7 cellular contexts compared by ENCODE assay signal in the genomic region with DNA sequence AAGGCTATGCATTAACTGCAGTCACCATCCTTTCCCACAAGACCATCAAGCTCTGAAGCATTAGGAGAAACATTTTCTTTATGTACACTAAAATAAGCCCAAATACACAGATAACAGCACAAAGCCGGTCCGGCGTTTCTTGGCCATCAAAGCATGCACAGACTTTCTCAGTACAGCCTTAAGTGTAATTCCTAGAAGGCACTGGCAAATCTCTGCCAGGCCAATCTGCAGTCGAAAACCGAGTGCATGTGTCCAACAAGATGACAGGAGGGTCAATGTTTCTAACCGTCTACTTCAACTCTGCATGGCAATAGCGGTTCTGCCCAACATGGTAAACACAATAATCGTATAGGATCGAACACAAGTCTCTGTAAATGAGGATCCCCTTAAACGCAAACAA. TPM values are rescaled to one million over a fixed set of nuclear protein-coding genes. Genes with fewer than 3 reads are reported as not detected.
DNase-seq lines count a peak whose midpoint lies in the region; ATAC-seq and TF ChIP-seq lines count a peak whose summit lies in the region.

No MANE protein-coding gene starts in this region.

- no peaks in the 10 kb centered on the region for H3K27me3 ChIP-seq in GM23248 (replicated peaks; ENCODE audit: insufficient read depth)
- H3K27me3 ChIP-seq in SJSA1 (replicated peaks) = no peaks in the 10 kb centered on the region
- no peaks in the 10 kb centered on the region for H3K27me3 ChIP-seq in esophagus (ENCODE audit: control insufficient read depth in 1 of 2, insufficient read depth in 2 of 2, low read length in 2 of 2)
- no peaks in the 10 kb centered on the region for H3K27me3 ChIP-seq in osteoblast (ENCODE audit: insufficient read depth, low read length)

- H2AFZ ChIP-seq in GM23248 = peak overlapping the region; percentile 95
- H2AFZ ChIP-seq in osteoblast (ENCODE audit: low read length) = peak overlapping the region; percentile 99

- H3K4me2 ChIP-seq in GM23248 (ENCODE audit: unreplicated experiment) (peak overlapping the region; percentile 94), osteoblast (ENCODE audit: insufficient read depth, low read length) (peak overlapping the region; percentile 100)

- no peak for ATAC-seq in GM21723 (IDR thresholded peaks at IDR 0.05; ENCODE audit: unreplicated experiment)

- H3K4me1 ChIP-seq in GM23248 (ENCODE audit: insufficient read depth) (peaks cover 9% of the 10 kb centered on the region; the same call in 1 of the 2 replicates), SJSA1 (replicated peaks) (0 out of 2 replicates have a peak, but pooled peaks cover 5% of the 10 kb centered on the region), esophagus (ENCODE audit: control insufficient read depth in 2 of 2, insufficient read depth in 2 of 2, low read length in 1 of 2) (no peaks in the 10 kb centered on the region), osteoblast (ENCODE audit: insufficient read depth, low read length) (peaks cover 10% of the 10 kb centered on the region)

- H3K4me3 ChIP-seq in GM23248 = peak overlapping the region; percentile 86
- H3K4me3 ChIP-seq in SJSA1 = peak overlapping the region; percentile 70
- H3K4me3 ChIP-seq in esophagus (ENCODE audit: low read depth in 1 of 2, low read length in 2 of 2) = peak overlapping the region; percentile 72 to 100
- peak overlapping the region; percentile 93 for H3K4me3 ChIP-seq in osteoblast (ENCODE audit: insufficient read depth, low read length)

- no peaks in the 10 kb centered on the region for H3K9me2 ChIP-seq in GM23248 (ENCODE audit: insufficient read depth)

- peak overlapping the region; percentile 89 for H3K9ac ChIP-seq in GM23248

- H3F3A ChIP-seq in GM23248 (ENCODE audit: insufficient read depth) = no peaks in the 10 kb centered on the region

- in situ Hi-C loops in GM23248 (cut with MboI) = no loop called here

- H3K27ac ChIP-seq in GM23248 = no peak overlapping the region
- H3K27ac ChIP-seq in SJSA1 = no peak overlapping the region
- H3K27ac ChIP-seq in esophagus (ENCODE audit: low read depth in 2 of 2, low read length in 1 of 2) = no peak overlapping the region
- no peak overlapping the region for H3K27ac ChIP-seq in osteoblast (ENCODE audit: low read depth, low read length)

- TF ChIP-seq CTCF in osteoblast (IDR thresholded peaks at IDR 0.05; ENCODE audit: extremely low read depth, low read depth, low read length) = no peak

- H3K9me3 ChIP-seq in GM23248 (ENCODE audit: low read depth) = no peaks in the 10 kb centered on the region
- H3K9me3 ChIP-seq in SJSA1 (replicated peaks) = no peaks in the 10 kb centered on the region
- no peaks in the 10 kb centered on the region for H3K9me3 ChIP-seq in esophagus (ENCODE audit: control insufficient read depth in 2 of 2, insufficient read depth in 1 of 2, low read depth in 1 of 2, low read length in 1 of 2)
- no peaks in the 10 kb centered on the region for H3K9me3 ChIP-seq in osteoblast (ENCODE audit: low read depth, low read length)

- H3K79me2 ChIP-seq in GM23248 (ENCODE audit: insufficient read depth) = peaks cover 51% of the 10 kb centered on the region
- peaks cover 24% of the 10 kb centered on the region for H3K79me2 ChIP-seq in osteoblast (ENCODE audit: insufficient read depth, low read length)

- WGBS in GM23248 (ENCODE audit: low coverage in 1 of 2, low lambda C conversion rate in 2 of 2, missing lambda C conversion rate in 2 of 2), 2 experiments = 2% methylated on average over 10 of the region's 10 CpGs
- 11 to 14% methylated on average over 10 of the region's 10 CpGs for WGBS in esophagus, 2 donors

- no peaks in the 10 kb centered on the region for H3K36me3 ChIP-seq in GM23248 (ENCODE audit: low read depth)
- H3K36me3 ChIP-seq in SJSA1 = peaks cover 4% of the 10 kb centered on the region
- no peaks in the 10 kb centered on the region for H3K36me3 ChIP-seq in esophagus (ENCODE audit: control insufficient read depth in 2 of 2, insufficient read depth in 2 of 2, low read length in 1 of 2)
- no peaks in the 10 kb centered on the region for H3K36me3 ChIP-seq in osteoblast (ENCODE audit: insufficient read depth, low read length)

- H4K20me1 ChIP-seq in GM23248 (ENCODE audit: insufficient read depth) = no peaks in the 10 kb centered on the region
- peaks cover 5% of the 10 kb centered on the region for H4K20me1 ChIP-seq in osteoblast (ENCODE audit: insufficient read depth, low read length)

- DNase-seq in GM23248 (peak; percentile 48), SJSA1 (ENCODE audit: low read depth in 1 of 2, low spot score in 2 of 2) (no peak), osteoblast (ENCODE audit: insufficient read length, low spot score, missing footprints) (no peak), SHP77 (lab: John Stamatoyannopoulos, UW) (no peak), NCI-H2029 treated with DMSO at 0.1 percent for 48 hours (lab: John Stamatoyannopoulos, UW) (no peak)

RNA-seq across cellular contexts. Expression of a gene that starts 1.1 kb away (rescaled TPM):
- total RNA-seq in GM23248 (2014; rRNA removed; shearing (Covaris generic)) = 7.8 and 15.4 TPM in 2 replicates
- polyA plus RNA-seq in GM23248 (2016; fragmentation: Nextera tagmentation; extraction: Ambion mirVana) (9.9 and 10.6 TPM in 2 replicates), esophagus (1 to 10 TPM; 4.0 to 7.8 TPM)
- total RNA-seq in SJSA1 (2014; rRNA removed; shearing (Covaris generic)) = 15.4 and 19.5 TPM in 2 replicates
- 25.3 and 29.8 TPM in 2 replicates for total RNA-seq in osteoblast
